8 cellular contexts compared by ENCODE assay signal in the genomic region with DNA sequence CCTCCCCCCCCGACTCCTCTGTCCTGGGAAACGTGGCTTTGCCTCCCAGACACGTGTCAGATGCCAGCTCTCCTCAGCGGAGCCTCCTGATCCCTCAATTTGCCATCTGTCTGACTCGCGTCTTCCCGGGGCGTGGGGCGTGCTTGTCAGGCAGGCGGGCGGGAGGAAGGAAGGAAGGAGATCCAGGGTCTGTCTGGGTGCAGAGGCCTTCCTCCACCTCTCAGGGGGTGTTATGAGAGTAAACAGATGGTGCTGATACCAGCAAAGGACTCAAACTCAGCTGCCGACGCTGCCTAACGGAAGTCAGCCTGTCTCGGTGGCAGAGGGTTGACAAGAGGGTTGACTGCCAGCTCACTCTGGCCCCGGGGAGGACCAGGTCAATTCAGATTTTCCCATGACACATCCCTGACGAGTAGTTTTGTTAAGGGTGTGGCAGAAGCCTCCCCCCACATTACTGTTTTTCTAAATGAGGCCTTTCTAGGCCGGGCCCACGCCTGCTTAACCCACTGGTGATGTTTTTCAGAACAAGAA. TPM values are rescaled to one million over a fixed set of nuclear protein-coding genes. Genes with fewer than 3 reads are reported as not detected.
DNase-seq lines count a peak whose midpoint lies in the region; ATAC-seq and TF ChIP-seq lines count a peak whose summit lies in the region.

No MANE protein-coding gene starts in this region.

- no peaks in the 10 kb centered on the region for H3K9me3 Mint-ChIP-seq in activated T-helper 2 cell treated with anti-CD3 and anti-CD28 coated beads, Interferon-gamma antibody, Interleukin-2, Interleukin-4, amounts not matched to agents 10 μg/mL and 5 μg/mL and 100 μg/mL, durations not matched to agents 14 hours and 24 hours and 36 hours

- TF ChIP-seq POLR2A in Peyer's patch (IDR thresholded peaks at IDR 0.05): no peak
- no peak for TF ChIP-seq POLR2A in gastroesophageal sphincter (IDR thresholded peaks at IDR 0.05)

- peaks cover 62% of the 10 kb centered on the region for H3K4me1 Mint-ChIP-seq in activated T-helper 2 cell treated with anti-CD3 and anti-CD28 coated beads, Interferon-gamma antibody, Interleukin-2, Interleukin-4, amounts not matched to agents 10 μg/mL and 5 μg/mL and 100 μg/mL, durations not matched to agents 14 hours and 24 hours and 36 hours (ENCODE audit: low read depth)

- TF ChIP-seq CTCF in AG04449 (IDR thresholded peaks at IDR 0.05; ENCODE audit: insufficient read depth, low read length, missing control alignments) (no peak), Peyer's patch (IDR thresholded peaks at IDR 0.05) (no peak), gastroesophageal sphincter (IDR thresholded peaks at IDR 0.05) (no peak), ascending aorta (IDR thresholded peaks at IDR 0.05) (no peak)

- H3K4me3 Mint-ChIP-seq in activated T-helper 2 cell treated with anti-CD3 and anti-CD28 coated beads, Interferon-gamma antibody, Interleukin-2, Interleukin-4, amounts not matched to agents 10 μg/mL and 5 μg/mL and 100 μg/mL, durations not matched to agents 14 hours and 24 hours and 36 hours (ENCODE audit: low read depth): peak overlapping the region; percentile 51

- TF ChIP-seq EP300 in gastroesophageal sphincter (IDR thresholded peaks at IDR 0.05): no peak

- intact Hi-C loops in activated T-helper 2 cell treated with anti-CD3 and anti-CD28 coated beads, Interferon-gamma antibody, Interleukin-2, Interleukin-4, amounts not matched to agents 10 μg/mL and 5 μg/mL and 100 μg/mL, durations not matched to agents 14 hours and 24 hours and 36 hours (cut with micrococcal nuclease): loop anchor here (5.0 to 10.0 kb wide), 3 partner anchors 62 to 280 kb away; partner anchors contain the start of genes CUTA, PHF1 and ZBTB9
- intact Hi-C loops in ascending aorta (cut with DNase I): no loop called here

- CTCF ChIA-PET in AG04449 (lab: Yijun Ruan, JAX): interaction anchor here (1.0 to 12.5 kb wide), 10 partner anchors 8 to 107 kb away, joined by 3 to 161 read pairs (median 6); partner anchors contain the start of genes ITPR3 and UQCC2

- peaks cover 81% of the 10 kb centered on the region for H3K36me3 Mint-ChIP-seq in activated T-helper 2 cell treated with anti-CD3 and anti-CD28 coated beads, Interferon-gamma antibody, Interleukin-2, Interleukin-4, amounts not matched to agents 10 μg/mL and 5 μg/mL and 100 μg/mL, durations not matched to agents 14 hours and 24 hours and 36 hours (ENCODE audit: low read depth)

- POLR2A ChIA-PET in AG04449 (lab: Yijun Ruan, JAX): interaction anchor here (0.7 to 2.4 kb wide), 4 partner anchors 11 to 104 kb away, joined by 3 to 12 read pairs (median 6); partner anchors contain the start of gene UQCC2

- peaks cover 0 to 72% (median 0%) of the 10 kb centered on the region in 3 donors for H3K36me3 ChIP-seq in Peyer's patch
- H3K36me3 ChIP-seq in gastroesophageal sphincter: peaks cover 0 to 89% of the 10 kb centered on the region in 2 donors
- peaks cover 6 to 10% of the 10 kb centered on the region in 2 donors for H3K36me3 ChIP-seq in ascending aorta

- peak overlapping the region; percentile 91 for H3K27ac Mint-ChIP-seq in activated T-helper 2 cell treated with anti-CD3 and anti-CD28 coated beads, Interferon-gamma antibody, Interleukin-2, Interleukin-4, amounts not matched to agents 10 μg/mL and 5 μg/mL and 100 μg/mL, durations not matched to agents 14 hours and 24 hours and 36 hours

- DNase-seq in AG04449 (ENCODE audit: low read depth, low spot score) (peak; percentile 17), Peyer's patch (peak in 1 of 3 donors; percentile 51), ascending aorta (ENCODE audit: low spot score in 2 of 2) (no peak), NCI-H1930 (lab: John Stamatoyannopoulos, UW) (no peak)
- DNase-seq in activated T-helper 2 cell treated with anti-CD3 and anti-CD28 coated beads, Interferon-gamma antibody, Interleukin-2, Interleukin-4, amounts not matched to agents 10 μg/mL and 5 μg/mL and 100 μg/mL, durations not matched to agents 14 hours and 24 hours and 36 hours (ENCODE audit: low spot score): peak; percentile 50
- DNase-seq in stimulated activated CD4-positive, alpha-beta T cell treated with anti-CD3 and anti-CD28 coated beads, TNF-alpha, amount 100 ng/mL, for 1 hour (ENCODE audit: low read depth in 3 of 3, low spot score in 1 of 3): peak; percentile 48 to 55 (median 53)

- WGBS in gastroesophageal sphincter (ENCODE audit: low coverage in 1 of 2), 2 donors: 42 to 60% methylated on average over 2 to 10 of the region's 19 CpGs

- ATAC-seq in gastroesophageal sphincter: no peak
- no peak for ATAC-seq in GM18907 (IDR thresholded peaks at IDR 0.05; ENCODE audit: unreplicated experiment)

- H3K4me3 ChIP-seq in AG04449 (ENCODE audit: low read depth, low read length) (no peak overlapping the region), Peyer's patch (no peak overlapping the region), gastroesophageal sphincter (no peak overlapping the region), ascending aorta (no peak overlapping the region)

- H3K27me3 ChIP-seq in Peyer's patch (no peaks in the 10 kb centered on the region), gastroesophageal sphincter (no peaks in the 10 kb centered on the region), ascending aorta (no peaks in the 10 kb centered on the region)

- H3K9me3 ChIP-seq in Peyer's patch (no peaks in the 10 kb centered on the region), gastroesophageal sphincter (no peaks in the 10 kb centered on the region), ascending aorta (no peaks in the 10 kb centered on the region)

- H3K27ac ChIP-seq in Peyer's patch (peak overlapping the region in 3 of 4 donors; percentile 35 to 82 (median 68)), gastroesophageal sphincter (peak overlapping the region in 3 of 4 donors; percentile 1 to 63 (median 54)), ascending aorta (no peak overlapping the region)

- H3K4me1 ChIP-seq in Peyer's patch (peaks cover 0 to 44% (median 13%) of the 10 kb centered on the region in 4 donors), gastroesophageal sphincter (peaks cover 0 to 71% (median 25%) of the 10 kb centered on the region in 3 donors), ascending aorta (no peaks in the 10 kb centered on the region)

- H3K27me3 Mint-ChIP-seq in activated T-helper 2 cell treated with anti-CD3 and anti-CD28 coated beads, Interferon-gamma antibody, Interleukin-2, Interleukin-4, amounts not matched to agents 10 μg/mL and 5 μg/mL and 100 μg/mL, durations not matched to agents 14 hours and 24 hours and 36 hours (ENCODE audit: low read depth): no peaks in the 10 kb centered on the region

RNA-seq across cellular contexts. Expression of gene UQCC2, which starts 17.0 kb away (rescaled TPM):
- total RNA-seq in Peyer's patch: 10 to 100 TPM in 1 of 4 donors, 1 to 10 TPM in 3; 4.6 to 19.6 (median 6.9) TPM
- 136 and 137 TPM in 2 replicates for total RNA-seq in activated T-helper 2 cell treated with anti-CD3 and anti-CD28 coated beads, Interferon-gamma antibody, Interleukin-2, Interleukin-4, amounts not matched to agents 10 μg/mL and 5 μg/mL and 100 μg/mL, durations not matched to agents 14 hours and 24 hours and 36 hours
- total RNA-seq in gastroesophageal sphincter: 10 to 100 TPM; 14.5 to 25.3 (median 17.7) TPM
- 2.6 TPM for total RNA-seq in ascending aorta

RNA-seq across cellular contexts. Expression of gene IP6K3, which starts 52.2 kb away (rescaled TPM):
- total RNA-seq in Peyer's patch: 1 to 10 TPM in 3 of 4 donors, under 1 TPM in 1; 0.88 to 5.8 (median 1.6) TPM
- not detected in 2 replicates for total RNA-seq in activated T-helper 2 cell treated with anti-CD3 and anti-CD28 coated beads, Interferon-gamma antibody, Interleukin-2, Interleukin-4, amounts not matched to agents 10 μg/mL and 5 μg/mL and 100 μg/mL, durations not matched to agents 14 hours and 24 hours and 36 hours
- total RNA-seq in gastroesophageal sphincter: 1 to 10 TPM in 3 of 4 donors, under 1 TPM in 1; 0.32 to 5.5 (median 2.8) TPM
- total RNA-seq in ascending aorta: not detected

Comparison
In these comparisons a context has a peak if more than half of its experiments do, and no peak if none do; other contexts are left out.
1. DNase-seq: peak in AG04449 (single experiment), activated T-helper 2 cell treated with anti-CD3 and anti-CD28 coated beads, Interferon-gamma antibody, Interleukin-2, Interleukin-4, amounts not matched to agents 10 μg/mL and 5 μg/mL and 100 μg/mL, durations not matched to agents 14 hours and 24 hours and 36 hours (single experiment) and stimulated activated CD4-positive, alpha-beta T cell treated with anti-CD3 and anti-CD28 coated beads, TNF-alpha, amount 100 ng/mL, for 1 hour (3 of 3); none in ascending aorta (0 of 2) and NCI-H1930 (0 of 2).
2. H3K27ac ChIP-seq: peak in Peyer's patch (3 of 4) and gastroesophageal sphincter (3 of 4); none in ascending aorta (0 of 2).